Comparison of ENCODE assay signal across 1 cellular context in genomic region chr9:93686127-93686879, GRCh38.
TF ChIP-seq lines count a peak whose summit lies in the region.

No MANE protein-coding gene starts in this region.

TF ChIP-seq in GM23338, 12 proteins besides CTCF, POLR2A, EP300 and RAD21 (continued from another document):
- TF ChIP-seq, protein P1, sequence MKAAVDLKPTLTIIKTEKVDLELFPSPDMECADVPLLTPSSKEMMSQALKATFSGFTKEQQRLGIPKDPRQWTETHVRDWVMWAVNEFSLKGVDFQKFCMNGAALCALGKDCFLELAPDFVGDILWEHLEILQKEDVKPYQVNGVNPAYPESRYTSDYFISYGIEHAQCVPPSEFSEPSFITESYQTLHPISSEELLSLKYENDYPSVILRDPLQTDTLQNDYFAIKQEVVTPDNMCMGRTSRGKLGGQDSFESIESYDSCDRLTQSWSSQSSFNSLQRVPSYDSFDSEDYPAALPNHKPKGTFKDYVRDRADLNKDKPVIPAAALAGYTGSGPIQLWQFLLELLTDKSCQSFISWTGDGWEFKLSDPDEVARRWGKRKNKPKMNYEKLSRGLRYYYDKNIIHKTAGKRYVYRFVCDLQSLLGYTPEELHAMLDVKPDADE (IDR thresholded peaks at IDR 0.05), result no peak
- no peak for TF ChIP-seq EZH2phosphoT487 (IDR thresholded peaks at IDR 0.05; ENCODE audit: unreplicated experiment)
- TF ChIP-seq ZNF462 (CRISPR knock-in tag; IDR thresholded peaks at IDR 0.05), result no peak
